ENCODE assay signal across 11 cellular contexts in the genomic region with DNA sequence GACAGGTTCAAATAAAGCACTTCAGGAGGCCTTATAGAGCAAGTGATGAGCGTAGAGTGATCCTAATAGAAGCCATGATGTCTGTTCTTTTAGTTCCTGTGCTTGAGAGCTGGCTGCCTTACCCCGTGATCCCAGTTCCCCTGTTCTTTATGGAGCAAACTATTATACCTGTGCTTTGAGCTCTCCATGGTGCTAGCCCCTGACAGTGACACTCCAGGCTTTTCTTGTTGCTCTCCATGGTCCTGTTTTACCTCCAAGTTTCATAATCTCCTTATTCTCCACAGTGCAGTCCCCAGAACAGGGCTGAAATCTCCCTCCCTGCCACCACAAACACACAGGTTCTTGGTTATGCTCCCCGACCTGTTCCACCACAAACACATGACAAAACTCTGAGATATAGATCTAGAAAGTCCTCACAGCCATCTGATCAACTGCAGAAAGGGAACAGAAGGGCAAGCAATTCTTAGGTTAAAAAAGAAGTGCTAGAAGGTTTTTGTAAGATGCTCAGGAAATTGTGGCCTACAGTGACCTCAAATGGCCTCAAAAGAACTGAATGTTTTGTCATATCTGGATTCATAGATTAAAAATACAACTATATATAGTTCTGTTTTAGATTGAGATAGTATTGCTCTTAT. TPM values are rescaled to one million over a fixed set of nuclear protein-coding genes. Genes with fewer than 3 reads are reported as not detected.
DNase-seq lines count a peak whose midpoint lies in the region; ATAC-seq, FAIRE-seq and TF ChIP-seq lines count a peak whose summit lies in the region.
"Had no signal": no experiment of that assay in that cellular context is flagged by ENCODE, and none has a peak within 500 bp of the region (broad histone marks: within the 10 kb centered on the region; RNA-seq: fewer than 3 reads in every experiment).

No MANE protein-coding gene starts in this region.

- no peak overlapping the region for H3K4me3 Mint-ChIP-seq in activated naive CD4-positive, alpha-beta T cell treated with anti-CD3 and anti-CD28 coated beads, Interleukin-2, amount 10 ng/mL, durations not matched to agents 7 days and 5 days
- H3K4me3 Mint-ChIP-seq in progenitor cell of endocrine pancreas (ENCODE audit: low read depth): no peak overlapping the region
- H3K4me3 Mint-ChIP-seq: CD8-positive, alpha-beta T cell had no signal

- H3K9me1 ChIP-seq in endothelial cell of umbilical vein (replicated peaks; ENCODE audit: control insufficient read depth, extremely low read depth, insufficient read depth, low read length): no peaks in the 10 kb centered on the region

- ATAC-seq in GM21619 (IDR thresholded peaks at IDR 0.05; ENCODE audit: unreplicated experiment): no peak
- no peak for ATAC-seq in GM18873 (IDR thresholded peaks at IDR 0.05; ENCODE audit: low FRiP score, unreplicated experiment)
- ATAC-seq: CD8-positive, alpha-beta T cell had no signal

- H3K79me2 ChIP-seq in endothelial cell of umbilical vein (ENCODE audit: control insufficient read depth, insufficient read depth, low read length): no peaks in the 10 kb centered on the region

- H3K4me3 ChIP-seq in endothelial cell of umbilical vein (replicated peaks in 1 of 3; ENCODE audit: insufficient read depth in 1 of 3, low read depth in 1 of 3, low read length in 3 of 3): no peak overlapping the region

- no peaks in the 10 kb centered on the region for H3K36me3 ChIP-seq in endothelial cell of umbilical vein (ENCODE audit: control insufficient read depth in 2 of 2, extremely low read depth in 1 of 2, insufficient read depth in 2 of 2, low read length in 2 of 2)
- H3K36me3 ChIP-seq: neutrophil had no signal

- no peaks in the 10 kb centered on the region for H3K4me1 ChIP-seq in endothelial cell of umbilical vein (ENCODE audit: control insufficient read depth, extremely low read depth, insufficient read depth, low read length)

- dilution Hi-C loops in endothelial cell of umbilical vein (cut with MboI; ENCODE audit: extremely low pct_ligation_motif_present, low sequenced_read_pairs): no loop called here

- no peak for TF ChIP-seq POLR2A in endothelial cell of umbilical vein (IDR thresholded peaks at IDR 0.05; ENCODE audit: low read depth, low read length)

- no TSS peak for BruUV-seq in endothelial cell of umbilical vein (replicated peaks; lab: Mats Ljungman, UMichigan)

- H3K27me3 ChIP-seq in endothelial cell of umbilical vein (ENCODE audit: control insufficient read depth in 2 of 2, insufficient read depth in 2 of 2, low read length in 2 of 2): peaks cover 12 to 19% of the 10 kb centered on the region in 2 experiments

- DNase-seq in activated naive CD4-positive, alpha-beta T cell treated with anti-CD3 and anti-CD28 coated beads, Interleukin-2, amount 10 ng/mL, durations not matched to agents 7 days and 5 days: peak; percentile 67
- no peak for DNase-seq in activated naive CD4-positive, alpha-beta T cell treated with anti-CD3 and anti-CD28 coated beads, Interleukin-2, amount 50 U/mL, for 16 hours
- DNase-seq in RPMI7951 (ENCODE audit: low read depth): peak; percentile 71
- peak; percentile 81 for DNase-seq in endothelial cell of umbilical vein (ENCODE audit: low read depth, low spot score)
- peak; percentile 61 for DNase-seq in progenitor cell of endocrine pancreas (ENCODE audit: low spot score, unreplicated experiment)
- no peak for DNase-seq in hepatic stellate cell (ENCODE audit: low spot score)

- TF ChIP-seq CTCF in endothelial cell of umbilical vein (IDR thresholded peaks at IDR 0.05; ENCODE audit: extremely low read depth in 1 of 2, insufficient read depth in 1 of 2, low read depth in 1 of 2, low read length in 2 of 2) (no peak), progenitor cell of endocrine pancreas (IDR thresholded peaks at IDR 0.05; ENCODE audit: unreplicated experiment) (no peak)

- H3K27me3 Mint-ChIP-seq in activated naive CD4-positive, alpha-beta T cell treated with anti-CD3 and anti-CD28 coated beads, Interleukin-2, amount 10 ng/mL, durations not matched to agents 7 days and 5 days: peaks cover 43% of the 10 kb centered on the region
- peaks cover 15% of the 10 kb centered on the region for H3K27me3 Mint-ChIP-seq in progenitor cell of endocrine pancreas

- intact Hi-C loops in endothelial cell of umbilical vein (cut with micrococcal nuclease): no loop called here

- no peaks in the 10 kb centered on the region for H3K4me1 Mint-ChIP-seq in activated naive CD4-positive, alpha-beta T cell treated with anti-CD3 and anti-CD28 coated beads, Interleukin-2, amount 10 ng/mL, durations not matched to agents 7 days and 5 days
- no peaks in the 10 kb centered on the region for H3K4me1 Mint-ChIP-seq in progenitor cell of endocrine pancreas (ENCODE audit: low read depth)

- H3K4me2 ChIP-seq in endothelial cell of umbilical vein (ENCODE audit: insufficient read depth, low read length): no peak overlapping the region

- H3K36me3 Mint-ChIP-seq in activated naive CD4-positive, alpha-beta T cell treated with anti-CD3 and anti-CD28 coated beads, Interleukin-2, amount 10 ng/mL, durations not matched to agents 7 days and 5 days: no peaks in the 10 kb centered on the region
- no peaks in the 10 kb centered on the region for H3K36me3 Mint-ChIP-seq in progenitor cell of endocrine pancreas (ENCODE audit: insufficient read depth)
- H3K36me3 Mint-ChIP-seq: CD8-positive, alpha-beta T cell had no signal

- POLR2A ChIA-PET in endothelial cell of umbilical vein (lab: Charles Lee): no interaction called here

- no peaks in the 10 kb centered on the region for H3K9me3 ChIP-seq in endothelial cell of umbilical vein (replicated peaks; ENCODE audit: control insufficient read depth, insufficient read depth, low read length)
- H3K9me3 ChIP-seq: neutrophil had no signal

- H3K27ac Mint-ChIP-seq in activated naive CD4-positive, alpha-beta T cell treated with anti-CD3 and anti-CD28 coated beads, Interleukin-2, amount 10 ng/mL, durations not matched to agents 7 days and 5 days: no peak overlapping the region
- H3K27ac Mint-ChIP-seq in progenitor cell of endocrine pancreas: no peak overlapping the region
- H3K27ac Mint-ChIP-seq: CD8-positive, alpha-beta T cell had no signal

- no peak overlapping the region for H3K27ac ChIP-seq in endothelial cell of umbilical vein (ENCODE audit: insufficient read depth, low read depth, low read length)
- H3K27ac ChIP-seq: neutrophil had no signal

- CTCF ChIA-PET in activated naive CD4-positive, alpha-beta T cell treated with anti-CD3 and anti-CD28 coated beads, Interleukin-2, amount 10 ng/mL, durations not matched to agents 7 days and 5 days (lab: Charles Lee): interaction anchor here (1.0 kb wide), 1 partner anchor 17 kb away, joined by 3 read pairs; no protein-coding TSS in a partner anchor
- CTCF ChIA-PET in endothelial cell of umbilical vein (lab: Charles Lee): interaction anchor here (0.7 to 1.9 kb wide), 12 partner anchors 11 to 830 kb away, joined by 3 to 13 read pairs (median 4); no protein-coding TSS in a partner anchor

- no peaks in the 10 kb centered on the region for H4K20me1 ChIP-seq in endothelial cell of umbilical vein (replicated peaks; ENCODE audit: control insufficient read depth, extremely low read depth, insufficient read depth, low read length)

- H3K9me3 Mint-ChIP-seq in activated naive CD4-positive, alpha-beta T cell treated with anti-CD3 and anti-CD28 coated beads, Interleukin-2, amount 10 ng/mL, durations not matched to agents 7 days and 5 days: no peaks in the 10 kb centered on the region
- no peaks in the 10 kb centered on the region for H3K9me3 Mint-ChIP-seq in progenitor cell of endocrine pancreas (ENCODE audit: low read depth)
- H3K9me3 Mint-ChIP-seq: CD8-positive, alpha-beta T cell had no signal

- peak; percentile 81 for FAIRE-seq in endothelial cell of umbilical vein (lab: Jason Lieb, UNC)
- FAIRE-seq: TTC549 had no signal

- H2AFZ ChIP-seq in endothelial cell of umbilical vein (ENCODE audit: low read depth, low read length): no peak overlapping the region

- H3K9ac ChIP-seq in endothelial cell of umbilical vein (replicated peaks; ENCODE audit: extremely low read depth, insufficient read depth, low read length): no peak overlapping the region

TF ChIP-seq in endothelial cell of umbilical vein, 7 proteins besides CTCF, POLR2A, EP300 and RAD21 (continues in another document):
- TF ChIP-seq POLR2AphosphoS5 (IDR thresholded peaks at IDR 0.05; ENCODE audit: insufficient read depth, low read depth, low read length) (no peak), JUN (IDR thresholded peaks at IDR 0.05; ENCODE audit: borderline replicate concordance, insufficient read depth, insufficient read length, low read depth) (no peak), MYC (IDR thresholded peaks at IDR 0.05; ENCODE audit: low read depth, low read length) (no peak), GATA2 (IDR thresholded peaks at IDR 0.05; ENCODE audit: insufficient read depth, insufficient read length, low read depth, low read length) (no peak)
- TF ChIP-seq, protein P1, sequence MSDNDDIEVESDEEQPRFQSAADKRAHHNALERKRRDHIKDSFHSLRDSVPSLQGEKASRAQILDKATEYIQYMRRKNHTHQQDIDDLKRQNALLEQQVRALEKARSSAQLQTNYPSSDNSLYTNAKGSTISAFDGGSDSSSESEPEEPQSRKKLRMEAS (IDR thresholded peaks at IDR 0.05; ENCODE audit: insufficient read depth, insufficient read length): no peak

RNA-seq across cellular contexts. Expression of gene CADM3, which starts 6.0 kb away (rescaled TPM):
- total RNA-seq in RPMI7951 (2014; rRNA removed; shearing (Covaris generic)): 0.96 and 1.2 TPM in 2 replicates
- 2.7 and 4.1 TPM in 2 replicates for total RNA-seq in endothelial cell of umbilical vein
- 6.0 and 6.9 TPM in 2 replicates for polyA plus RNA-seq in endothelial cell of umbilical vein
- 8.2 and 11.1 TPM in 2 replicates for polyA plus RNA-seq in endothelial cell of umbilical vein (2011; cell fraction: cytosol; rRNA removed)
- 6.8 and 9.4 TPM in 2 replicates for polyA plus RNA-seq in endothelial cell of umbilical vein (2011; cell fraction: nucleus; rRNA removed)
- 5.6 and 7.1 TPM in 2 replicates for polyA plus RNA-seq in endothelial cell of umbilical vein (2012)
- 3.1 and 6.6 TPM in 2 replicates for polyA minus RNA-seq in endothelial cell of umbilical vein
- not detected for polyA minus RNA-seq in endothelial cell of umbilical vein (2011; cell fraction: cytosol; rRNA and poly(A)+ RNA removed)
- polyA minus RNA-seq in endothelial cell of umbilical vein (2011; cell fraction: nucleus; rRNA and poly(A)+ RNA removed): 1.2 and 2.5 TPM in 2 replicates
- 7.1 and 8.9 TPM in 2 replicates for total RNA-seq in progenitor cell of endocrine pancreas
- total RNA-seq: CD8-positive, alpha-beta T cell had no signal

RNA-seq across cellular contexts. Expression of gene ACKR1, which starts 27.3 kb away (rescaled TPM):
- not detected in 2 replicates for total RNA-seq in RPMI7951 (2014; rRNA removed; shearing (Covaris generic))
- total RNA-seq in endothelial cell of umbilical vein: 0.15 and 0.85 TPM in 2 replicates
- 1.3 and 1.4 TPM in 2 replicates for polyA plus RNA-seq in endothelial cell of umbilical vein
- 0.93 and 1.0 TPM in 2 replicates for polyA plus RNA-seq in endothelial cell of umbilical vein (2011; cell fraction: cytosol; rRNA removed)
- 4.1 and 5.0 TPM in 2 replicates for polyA plus RNA-seq in endothelial cell of umbilical vein (2011; cell fraction: nucleus; rRNA removed)
- 0.52 and 0.82 TPM in 2 replicates for polyA plus RNA-seq in endothelial cell of umbilical vein (2012)
- 0.51 and 1.4 TPM in 2 replicates for polyA minus RNA-seq in endothelial cell of umbilical vein
- polyA minus RNA-seq in endothelial cell of umbilical vein (2011; cell fraction: cytosol; rRNA and poly(A)+ RNA removed): not detected
- polyA minus RNA-seq in endothelial cell of umbilical vein (2011; cell fraction: nucleus; rRNA and poly(A)+ RNA removed): 0.43 and 1.8 TPM in 2 replicates
- 0.57 and 0.67 TPM in 2 replicates for total RNA-seq in progenitor cell of endocrine pancreas
- total RNA-seq: CD8-positive, alpha-beta T cell had no signal

Comparison
In these comparisons a context has a peak if more than half of its experiments do, and no peak if none do; other contexts are left out.
1. DNase-seq: peak in activated naive CD4-positive, alpha-beta T cell treated with anti-CD3 and anti-CD28 coated beads, Interleukin-2, amount 10 ng/mL, durations not matched to agents 7 days and 5 days (single experiment), RPMI7951 (single experiment), endothelial cell of umbilical vein (single experiment) and progenitor cell of endocrine pancreas (single experiment); none in activated naive CD4-positive, alpha-beta T cell treated with anti-CD3 and anti-CD28 coated beads, Interleukin-2, amount 50 U/mL, for 16 hours (single experiment) and hepatic stellate cell (single experiment).